Comparison of ENCODE assay signal across 8 cellular contexts in genomic region chrX:125295337-125295736, GRCh38. TPM values are rescaled to one million over a fixed set of nuclear protein-coding genes. Genes with fewer than 3 reads are reported as not detected.
DNase-seq lines count a peak whose midpoint lies in the region; ATAC-seq and TF ChIP-seq lines count a peak whose summit lies in the region.
"Had no signal": no experiment of that assay in that cellular context is flagged by ENCODE, and none has a peak within 500 bp of the region (broad histone marks: within the 10 kb centered on the region; RNA-seq: fewer than 3 reads in every experiment).

No MANE protein-coding gene starts in this region.

- H3K9me3 ChIP-seq in ascending aorta = no peaks in the 10 kb centered on the region
- H3K9me3 ChIP-seq in stomach = no peaks in the 10 kb centered on the region

- TF ChIP-seq CTCF in HL-60 (IDR thresholded peaks at IDR 0.05; ENCODE audit: insufficient read depth, low read length) (no peak), ascending aorta (IDR thresholded peaks at IDR 0.05) (no peak), stomach (IDR thresholded peaks at IDR 0.05) (no peak)

- ATAC-seq in GM19043 (IDR thresholded peaks at IDR 0.05; ENCODE audit: low read depth, unreplicated experiment) (peak; percentile 65), HG02610 (IDR thresholded peaks at IDR 0.05; ENCODE audit: unreplicated experiment) (peak; percentile 86), left lobe of liver (peak; percentile 54)

- H3K27me3 ChIP-seq in HL-60 (ENCODE audit: insufficient read depth, poor library complexity, severe bottlenecking) (no peaks in the 10 kb centered on the region), ascending aorta (no peaks in the 10 kb centered on the region), stomach (no peaks in the 10 kb centered on the region)

- no peak for TF ChIP-seq POLR2A in stomach (IDR thresholded peaks at IDR 0.05)

- WGBS in stomach, 5 donors = 56 to 80% (median 69%) methylated on average over 2 of the region's 2 CpGs

- H3K36me3 ChIP-seq in ascending aorta = no peaks in the 10 kb centered on the region
- no peaks in the 10 kb centered on the region for H3K36me3 ChIP-seq in stomach

- DNase-seq in HL-60 (ENCODE audit: low read depth in 1 of 2, low spot score in 1 of 2) (peak; percentile 37 to 74), left lobe of liver (ENCODE audit: low spot score) (no peak), ascending aorta (ENCODE audit: low spot score in 2 of 2) (no peak), stomach (no peak)
- DNase-seq in stimulated activated naive CD4-positive, alpha-beta T cell treated with Interleukin-2 at 50 U/mL for 16 hours (lab: John Stamatoyannopoulos, UW) = no peak

- TF ChIP-seq EP300 in stomach (IDR thresholded peaks at IDR 0.05) = no peak

- H3K4me1 ChIP-seq in ascending aorta (no peaks in the 10 kb centered on the region), stomach (no peaks in the 10 kb centered on the region)

- H3K4me3 ChIP-seq in HL-60 (replicated peaks; ENCODE audit: insufficient read depth, low read length) (no peak overlapping the region), ascending aorta (no peak overlapping the region), stomach (no peak overlapping the region)

- H3K27ac ChIP-seq in HL-60 (replicated peaks) (peak overlapping the region; percentile 56), ascending aorta (no peak overlapping the region), stomach (no peak overlapping the region)

- intact Hi-C loops in ascending aorta (cut with DNase I) (no loop called here), stomach (cut with DNase I; ENCODE audit: low total_unique reads) (no loop called here)

RNA-seq across cellular contexts. Expression of gene TEX13C, which starts 24.3 kb away (rescaled TPM):
- not detected for total RNA-seq in left lobe of liver
- total RNA-seq in ascending aorta = not detected
- not detected for total RNA-seq in stomach
- not detected for polyA plus RNA-seq in stomach
- total RNA-seq: mesothelial cell of epicardium had no signal

Comparison
In these comparisons a context has a peak if more than half of its experiments do, and no peak if none do; other contexts are left out.
1. DNase-seq: peak in HL-60 (2 of 2); none in left lobe of liver (single experiment), ascending aorta (0 of 2), stimulated activated naive CD4-positive, alpha-beta T cell treated with Interleukin-2 at 50 U/mL for 16 hours (single experiment) and stomach (single experiment).
2. Peak in every context shown above with its lines, with median percentiles within 50 percentile points of each other: ATAC-seq.